In genomic region chr11:76291576-76292526, GRCh38 we compare ENCODE assay signal across 1 cellular context.
TF ChIP-seq lines count a peak whose summit lies in the region.

No MANE protein-coding gene starts in this region.

TF ChIP-seq in GM12878, 131 proteins besides CTCF, POLR2A, EP300 and RAD21 (continued from another document):
- no peak for TF ChIP-seq ZBTB11 (CRISPR knock-in tag; IDR thresholded peaks at IDR 0.05)
- TF ChIP-seq MYC (IDR thresholded peaks at IDR 0.05; ENCODE audit: insufficient read depth, insufficient read length, insufficient replicate concordance, low read length, severe bottlenecking), result no peak
- no peak for TF ChIP-seq NFXL1 (IDR thresholded peaks at IDR 0.05; ENCODE audit: borderline replicate concordance)
- TF ChIP-seq CBX3 (IDR thresholded peaks at IDR 0.05; ENCODE audit: borderline replicate concordance, low read depth), result no peak
- peak; percentile 54 for TF ChIP-seq PKNOX1 (IDR thresholded peaks at IDR 0.05)
- TF ChIP-seq TAF1 (IDR thresholded peaks at IDR 0.05; ENCODE audit: borderline replicate concordance, low read depth, low read length), result no peak
- TF ChIP-seq CHD4 (IDR thresholded peaks at IDR 0.05), result no peak
- no peak for TF ChIP-seq SPI1 (IDR thresholded peaks at IDR 0.05; ENCODE audit: borderline replicate concordance, insufficient read depth, low read depth, low read length)
- TF ChIP-seq HDAC2 (IDR thresholded peaks at IDR 0.05), result no peak
- peak; percentile 12 for TF ChIP-seq USF1 (IDR thresholded peaks at IDR 0.05; ENCODE audit: borderline replicate concordance, extremely low read length, insufficient read depth, low read depth, low read length)
- TF ChIP-seq SREBF1 (IDR thresholded peaks at IDR 0.05; ENCODE audit: low read length), result no peak
- no peak for TF ChIP-seq IKZF2 (IDR thresholded peaks at IDR 0.05)
- TF ChIP-seq ELK1 (IDR thresholded peaks at IDR 0.05; ENCODE audit: low read depth, low read length), result no peak
- TF ChIP-seq ZSCAN29 (IDR thresholded peaks at IDR 0.05), result no peak
- TF ChIP-seq POLR2AphosphoS2 (IDR thresholded peaks at IDR 0.05; ENCODE audit: low read depth, low read length), result no peak
- 0 out of 2 replicates have a peak, but pooled peaks have one; percentile 9 for TF ChIP-seq RUNX3 (IDR thresholded peaks at IDR 0.05; ENCODE audit: low read length)
- TF ChIP-seq POLR2AphosphoS5 (IDR thresholded peaks at IDR 0.05; ENCODE audit: low read length), result no peak
- no peak for TF ChIP-seq HSF1 (IDR thresholded peaks at IDR 0.05; ENCODE audit: low read depth, low read length)
- TF ChIP-seq, protein P1, sequence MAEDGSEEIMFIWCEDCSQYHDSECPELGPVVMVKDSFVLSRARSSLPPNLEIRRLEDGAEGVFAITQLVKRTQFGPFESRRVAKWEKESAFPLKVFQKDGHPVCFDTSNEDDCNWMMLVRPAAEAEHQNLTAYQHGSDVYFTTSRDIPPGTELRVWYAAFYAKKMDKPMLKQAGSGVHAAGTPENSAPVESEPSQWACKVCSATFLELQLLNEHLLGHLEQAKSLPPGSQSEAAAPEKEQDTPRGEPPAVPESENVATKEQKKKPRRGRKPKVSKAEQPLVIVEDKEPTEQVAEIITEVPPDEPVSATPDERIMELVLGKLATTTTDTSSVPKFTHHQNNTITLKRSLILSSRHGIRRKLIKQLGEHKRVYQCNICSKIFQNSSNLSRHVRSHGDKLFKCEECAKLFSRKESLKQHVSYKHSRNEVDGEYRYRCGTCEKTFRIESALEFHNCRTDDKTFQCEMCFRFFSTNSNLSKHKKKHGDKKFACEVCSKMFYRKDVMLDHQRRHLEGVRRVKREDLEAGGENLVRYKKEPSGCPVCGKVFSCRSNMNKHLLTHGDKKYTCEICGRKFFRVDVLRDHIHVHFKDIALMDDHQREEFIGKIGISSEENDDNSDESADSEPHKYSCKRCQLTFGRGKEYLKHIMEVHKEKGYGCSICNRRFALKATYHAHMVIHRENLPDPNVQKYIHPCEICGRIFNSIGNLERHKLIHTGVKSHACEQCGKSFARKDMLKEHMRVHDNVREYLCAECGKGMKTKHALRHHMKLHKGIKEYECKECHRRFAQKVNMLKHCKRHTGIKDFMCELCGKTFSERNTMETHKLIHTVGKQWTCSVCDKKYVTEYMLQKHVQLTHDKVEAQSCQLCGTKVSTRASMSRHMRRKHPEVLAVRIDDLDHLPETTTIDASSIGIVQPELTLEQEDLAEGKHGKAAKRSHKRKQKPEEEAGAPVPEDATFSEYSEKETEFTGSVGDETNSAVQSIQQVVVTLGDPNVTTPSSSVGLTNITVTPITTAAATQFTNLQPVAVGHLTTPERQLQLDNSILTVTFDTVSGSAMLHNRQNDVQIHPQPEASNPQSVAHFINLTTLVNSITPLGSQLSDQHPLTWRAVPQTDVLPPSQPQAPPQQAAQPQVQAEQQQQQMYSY (CRISPR knock-in tag; IDR thresholded peaks at IDR 0.05), result no peak
- no peak for TF ChIP-seq NFYA (IDR thresholded peaks at IDR 0.05; ENCODE audit: borderline replicate concordance, low read depth, low read length)
- TF ChIP-seq TCF3 (IDR thresholded peaks at IDR 0.05; ENCODE audit: borderline replicate concordance, insufficient read depth, low read depth, low read length), result 0 out of 2 replicates have a peak, but pooled peaks have one; percentile 24
